In the genomic region with DNA sequence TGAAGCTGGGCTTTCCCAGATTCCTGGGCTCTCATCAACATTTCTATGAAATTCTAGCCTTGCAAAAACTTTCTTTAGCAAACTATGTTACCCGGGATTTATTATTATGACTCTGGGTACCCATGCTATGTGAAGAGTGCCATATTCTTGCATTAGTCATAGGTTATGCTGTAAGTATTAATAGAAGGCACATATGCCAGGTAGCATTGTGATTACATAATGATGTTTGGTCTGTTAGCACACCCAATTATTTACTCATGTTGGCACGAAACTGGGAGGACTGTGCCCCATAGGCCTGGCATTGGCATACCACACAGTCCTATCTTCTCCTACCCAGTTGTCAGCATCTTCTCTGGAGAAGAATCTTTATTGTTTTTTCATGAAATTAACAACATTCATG, we compare ENCODE assay signal across 14 cellular contexts.
DNase-seq lines count a peak whose midpoint lies in the region; ATAC-seq and TF ChIP-seq lines count a peak whose summit lies in the region.
"Had no signal": no experiment of that assay in that cellular context is flagged by ENCODE, and none has a peak within 500 bp of the region (broad histone marks: within the 10 kb centered on the region; RNA-seq: fewer than 3 reads in every experiment).

No MANE protein-coding gene starts in this region.

- no peaks in the 10 kb centered on the region for H3K9me3 ChIP-seq in osteoblast (ENCODE audit: low read depth, low read length)
- H3K9me3 ChIP-seq: HAP-1 had no signal

- H3K4me1 ChIP-seq in osteoblast (ENCODE audit: insufficient read depth, low read length) = no peaks in the 10 kb centered on the region
- H3K4me1 ChIP-seq: HAP-1 had no signal

- no peaks in the 10 kb centered on the region for H3K36me3 ChIP-seq in osteoblast (ENCODE audit: insufficient read depth, low read length)
- H3K36me3 ChIP-seq: HAP-1 had no signal

- no peak overlapping the region for H3K27ac ChIP-seq in osteoblast (ENCODE audit: low read depth, low read length)

- no peak overlapping the region for H3K4me3 ChIP-seq in epithelial cell of esophagus (ENCODE audit: low read length)
- no peak overlapping the region for H3K4me3 ChIP-seq in osteoblast (ENCODE audit: insufficient read depth, low read length)
- H3K4me3 ChIP-seq: HAP-1 had no signal

- H3K79me2 ChIP-seq in osteoblast (ENCODE audit: insufficient read depth, low read length) = no peaks in the 10 kb centered on the region

- no peak for TF ChIP-seq CTCF in epithelial cell of esophagus (IDR thresholded peaks at IDR 0.05; ENCODE audit: insufficient read depth, low read depth, low read length, missing control alignments)
- no peak for TF ChIP-seq CTCF in osteoblast (IDR thresholded peaks at IDR 0.05; ENCODE audit: extremely low read depth, low read depth, low read length)

- no peaks in the 10 kb centered on the region for H3K27me3 ChIP-seq in osteoblast (ENCODE audit: insufficient read depth, low read length)

- peak; percentile 88 for ATAC-seq in left lobe of liver
- no peak for ATAC-seq in GM18511 (IDR thresholded peaks at IDR 0.05; ENCODE audit: unreplicated experiment)

- no peak overlapping the region for H2AFZ ChIP-seq in osteoblast (ENCODE audit: low read length)

- H3K4me2 ChIP-seq in osteoblast (ENCODE audit: insufficient read depth, low read length) = no peak overlapping the region

- no peaks in the 10 kb centered on the region for H4K20me1 ChIP-seq in osteoblast (ENCODE audit: insufficient read depth, low read length)

- DNase-seq in A172 (ENCODE audit: low spot score) = peak; percentile 58
- DNase-seq in HS-5 (ENCODE audit: low read depth) = peak; percentile 19
- DNase-seq in epithelial cell of esophagus (ENCODE audit: low read depth) = peak; percentile 84
- no peak for DNase-seq in left lobe of liver (ENCODE audit: low spot score)
- no peak for DNase-seq in ureter (ENCODE audit: low spot score)
- DNase-seq in osteoblast (ENCODE audit: insufficient read length, low spot score, missing footprints) = no peak
- DNase-seq: 8988T; C1 segment of cervical spinal cord; Calu3; CD4-positive, alpha-beta T cell; DMS 273 treated with DMSO at 0.1 percent for 48 hours; GOT3 had no signal

Comparison
In these comparisons a context has a peak if more than half of its experiments do, and no peak if none do; other contexts are left out.
1. DNase-seq: peak in A172 (single experiment), HS-5 (single experiment) and epithelial cell of esophagus (single experiment); none in left lobe of liver (single experiment), ureter (single experiment) and osteoblast (single experiment).